17 cellular contexts compared by ENCODE assay signal in the genomic region with DNA sequence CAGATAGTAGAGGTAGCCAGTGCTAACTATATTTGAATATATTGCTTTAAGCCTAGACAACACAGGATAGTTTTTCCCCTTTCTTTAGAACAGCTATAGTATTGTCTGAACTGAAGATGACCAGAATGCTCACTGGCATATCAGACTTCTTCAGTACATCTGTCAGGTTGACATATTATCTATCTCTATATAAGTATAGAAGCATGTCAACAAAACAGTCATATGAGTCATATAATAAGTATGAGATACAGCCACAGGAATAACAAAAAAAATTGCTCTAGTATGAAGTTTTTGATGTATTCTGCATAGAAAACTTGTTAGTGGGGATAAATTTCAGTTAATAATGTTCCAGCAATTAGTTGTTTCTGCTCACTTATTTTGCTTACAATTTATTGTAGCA.
DNase-seq lines count a peak whose midpoint lies in the region; ATAC-seq, FAIRE-seq and TF ChIP-seq lines count a peak whose summit lies in the region.
"Had no signal": no experiment of that assay in that cellular context is flagged by ENCODE, and none has a peak within 500 bp of the region (broad histone marks: within the 10 kb centered on the region; RNA-seq: fewer than 3 reads in every experiment).

No MANE protein-coding gene starts in this region.

- H3K27ac ChIP-seq in PC-3 (ENCODE audit: low read length) = no peak overlapping the region
- no peak overlapping the region for H3K27ac ChIP-seq in CD4-positive, alpha-beta memory T cell (ENCODE audit: low read depth, low read length)
- H3K27ac ChIP-seq: BLaER1 treated with 17β-estradiol and CSF1 and Interleukin-3, amounts not matched to agents 10 nM and 100 nM; HL-60 had no signal

- CTCF ChIA-PET in PC-3 (lab: Charles Lee) = no interaction called here
- CTCF ChIA-PET in CD4-positive, alpha-beta memory T cell (lab: Charles Lee; ENCODE audit: partially characterized antibody) = no interaction called here

- H3K9me3 ChIP-seq in PC-3 (ENCODE audit: low read length) = no peaks in the 10 kb centered on the region
- no peaks in the 10 kb centered on the region for H3K9me3 ChIP-seq in CD4-positive, alpha-beta memory T cell (ENCODE audit: control insufficient read depth in 1 of 2, low read length in 2 of 2)
- H3K9me3 ChIP-seq: BLaER1 treated with 17β-estradiol and CSF1 and Interleukin-3, amounts not matched to agents 10 nM and 100 nM had no signal

- intact Hi-C loops in PC-3 (cut with micrococcal nuclease) = no loop called here
- intact Hi-C loops in CD4-positive, alpha-beta memory T cell (cut with micrococcal nuclease) = no loop called here

- H4K20me1 ChIP-seq in PC-3 (ENCODE audit: low read length) = no peaks in the 10 kb centered on the region
- H4K20me1 ChIP-seq: BLaER1 treated with 17β-estradiol and CSF1 and Interleukin-3, amounts not matched to agents 10 nM and 100 nM had no signal

- H3K36me3 ChIP-seq in PC-3 (ENCODE audit: low read depth, low read length) = no peaks in the 10 kb centered on the region
- H3K36me3 ChIP-seq in CD4-positive, alpha-beta memory T cell (ENCODE audit: insufficient read depth, low read length) = no peaks in the 10 kb centered on the region
- H3K36me3 ChIP-seq: BLaER1 treated with 17β-estradiol and CSF1 and Interleukin-3, amounts not matched to agents 10 nM and 100 nM had no signal

- no peaks in the 10 kb centered on the region for H3K9me2 ChIP-seq in PC-3 (replicated peaks; ENCODE audit: low read length)

- no peak overlapping the region for H3K4me2 ChIP-seq in PC-3 (ENCODE audit: low read length)
- H3K4me2 ChIP-seq: BLaER1 treated with 17β-estradiol and CSF1 and Interleukin-3, amounts not matched to agents 10 nM and 100 nM; GM23338 had no signal

- no peaks in the 10 kb centered on the region for H3F3A ChIP-seq in PC-3 (ENCODE audit: low read length, unreplicated experiment)

- H3K79me2 ChIP-seq in PC-3 (ENCODE audit: low read length) = no peaks in the 10 kb centered on the region

- BruUV-seq in PC-3 (replicated peaks; lab: Mats Ljungman, UMichigan) = no TSS peak

- peak; percentile 14 for DNase-seq in COLO829 (ENCODE audit: low spot score)
- DNase-seq in ELR (ENCODE audit: low read depth) = peak; percentile 12
- DNase-seq in PC-3 = peak; percentile 41
- DNase-seq in astrocyte of the spinal cord (ENCODE audit: low read depth, low spot score) = peak; percentile 3
- no peak for DNase-seq in GM19239 (ENCODE audit: insufficient read length, low spot score)
- DNase-seq in NCI-H345 treated with DMSO at 0.1 percent for 48 hours (lab: John Stamatoyannopoulos, UW; ENCODE audit: unreplicated experiment) = no peak
- DNase-seq in CD4-positive, alpha-beta memory T cell = no peak
- DNase-seq: ACHN; CD4-positive, CD25-positive, alpha-beta regulatory T cell; COR-L47; H7; IMR-90; KBM-7 had no signal

- H3K36me3 Mint-ChIP-seq in CD4-positive, alpha-beta memory T cell = no peaks in the 10 kb centered on the region
- H3K36me3 Mint-ChIP-seq: CD4-positive, CD25-positive, alpha-beta regulatory T cell had no signal

- H3K4me3 Mint-ChIP-seq in CD4-positive, alpha-beta memory T cell = no peak overlapping the region
- H3K4me3 Mint-ChIP-seq: CD4-positive, CD25-positive, alpha-beta regulatory T cell; GM23338 had no signal

- no peak overlapping the region for H2AFZ ChIP-seq in PC-3 (ENCODE audit: low read length)
- H2AFZ ChIP-seq: GM23338 had no signal

- no peaks in the 10 kb centered on the region for H3K4me1 Mint-ChIP-seq in CD4-positive, alpha-beta memory T cell
- H3K4me1 Mint-ChIP-seq: CD4-positive, CD25-positive, alpha-beta regulatory T cell; GM23338 had no signal

- POLR2A ChIA-PET in PC-3 (lab: Charles Lee; ENCODE audit: unreplicated experiment) = no interaction called here
- POLR2A ChIA-PET in CD4-positive, alpha-beta memory T cell (lab: Charles Lee; ENCODE audit: partially characterized antibody) = no interaction called here

- H3K4me3 ChIP-seq in PC-3 (ENCODE audit: low read length) (no peak overlapping the region), astrocyte of the spinal cord (ENCODE audit: low read depth, low read length) (no peak overlapping the region)
- H3K4me3 ChIP-seq in CD4-positive, alpha-beta memory T cell (ENCODE audit: low read length in 2 of 2) = no peak overlapping the region
- H3K4me3 ChIP-seq: BLaER1 treated with 17β-estradiol and CSF1 and Interleukin-3, amounts not matched to agents 10 nM and 100 nM; GM12878; GM23338 had no signal

- no peaks in the 10 kb centered on the region for H3K27me3 ChIP-seq in PC-3 (ENCODE audit: low read length)
- H3K27me3 ChIP-seq in CD4-positive, alpha-beta memory T cell (ENCODE audit: insufficient read depth, low read length) = no peaks in the 10 kb centered on the region
- H3K27me3 ChIP-seq: BLaER1 treated with 17β-estradiol and CSF1 and Interleukin-3, amounts not matched to agents 10 nM and 100 nM had no signal

- peak; percentile 93 for ATAC-seq in PC-3
- ATAC-seq: GM12878, GM23338 had no signal

- no peak overlapping the region for H3K9ac ChIP-seq in PC-3 (ENCODE audit: low read length)
- H3K9ac ChIP-seq: BLaER1 treated with 17β-estradiol and CSF1 and Interleukin-3, amounts not matched to agents 10 nM and 100 nM had no signal

- no peaks in the 10 kb centered on the region for H3K27me3 Mint-ChIP-seq in CD4-positive, alpha-beta memory T cell
- H3K27me3 Mint-ChIP-seq: CD4-positive, CD25-positive, alpha-beta regulatory T cell had no signal

- TF ChIP-seq CTCF in PC-3 (conservative IDR thresholded peaks at IDR 0.05; ENCODE audit: low read depth, low read length) (no peak), astrocyte of the spinal cord (IDR thresholded peaks at IDR 0.05; ENCODE audit: low read depth, low read length) (no peak)

- H3K27ac Mint-ChIP-seq in CD4-positive, alpha-beta memory T cell = no peak overlapping the region
- H3K27ac Mint-ChIP-seq: CD4-positive, CD25-positive, alpha-beta regulatory T cell; GM23338 had no signal

- H3K4me1 ChIP-seq in PC-3 (ENCODE audit: insufficient read depth, low read length) = peaks cover 6% of the 10 kb centered on the region; the same call in 1 of the 2 replicates
- H3K4me1 ChIP-seq in CD4-positive, alpha-beta memory T cell (ENCODE audit: insufficient read depth, low read length) = no peaks in the 10 kb centered on the region
- H3K4me1 ChIP-seq: BLaER1 treated with 17β-estradiol and CSF1 and Interleukin-3, amounts not matched to agents 10 nM and 100 nM had no signal

- H3K9me3 Mint-ChIP-seq in CD4-positive, alpha-beta memory T cell = peaks cover 0 to 9% (median 4%) of the 10 kb centered on the region in 8 donors
- H3K9me3 Mint-ChIP-seq: GM23338 had no signal

- FAIRE-seq in GM19239 (lab: Jason Lieb, UNC) = no peak
- FAIRE-seq: GM12878 had no signal

- in situ Hi-C loops in astrocyte of the spinal cord (cut with HindIII; ENCODE audit: low sequenced_read_pairs) = no loop called here

Comparison
In these comparisons a context has a peak if more than half of its experiments do, and no peak if none do; other contexts are left out.
1. DNase-seq: peak in COLO829 (single experiment), ELR (single experiment), PC-3 (single experiment) and astrocyte of the spinal cord (single experiment); none in GM19239 (single experiment), NCI-H345 treated with DMSO at 0.1 percent for 48 hours (single experiment) and CD4-positive, alpha-beta memory T cell (0 of 5).